ENCODE assay signal across 15 cellular contexts in the genomic region with DNA sequence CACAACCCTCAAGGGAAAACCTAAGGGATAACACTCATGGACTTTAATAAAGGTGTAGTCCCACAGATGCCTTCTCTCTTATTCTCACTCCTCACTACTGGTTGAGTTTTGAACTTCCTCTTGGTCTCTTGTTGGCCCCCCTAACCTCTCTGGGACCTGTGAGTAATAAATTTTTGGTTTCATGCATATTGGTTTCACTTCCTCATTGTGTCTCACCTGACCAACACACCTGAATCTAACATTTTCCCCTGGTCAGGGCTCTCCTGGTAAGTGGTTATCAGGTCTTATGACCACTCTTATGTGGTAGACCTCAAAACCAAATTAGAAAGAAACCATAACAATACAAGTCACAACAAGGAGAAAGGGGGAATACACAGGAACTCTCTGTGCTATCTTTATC.
A peak's percentile ranks its signal among the peaks of the same experiment; 100 is the strongest.
DNase-seq lines count a peak whose midpoint lies in the region; ATAC-seq, FAIRE-seq and TF ChIP-seq lines count a peak whose summit lies in the region.
"Had no signal": no experiment of that assay in that cellular context is flagged by ENCODE, and none has a peak within 500 bp of the region (broad histone marks: within the 10 kb centered on the region; RNA-seq: fewer than 3 reads in every experiment).

No MANE protein-coding gene starts in this region.

- no peak overlapping the region for H3K4me3 ChIP-seq in heart right ventricle
- H3K4me3 ChIP-seq: BLaER1, neural progenitor cell, PC-9 had no signal

- intact Hi-C loops in heart right ventricle (cut with DNase I): no loop called here

- no peaks in the 10 kb centered on the region for H3K27me3 ChIP-seq in heart right ventricle
- H3K27me3 ChIP-seq: BLaER1, neural progenitor cell had no signal

- no peak overlapping the region for H3K27ac ChIP-seq in heart right ventricle
- H3K27ac ChIP-seq: BLaER1, neural progenitor cell, PC-9 had no signal

- FAIRE-seq in frontal cortex (lab: Jason Lieb, UNC): no peak
- FAIRE-seq: bronchial epithelial cell, islet of Langerhans had no signal

- TF ChIP-seq CTCF in heart right ventricle (IDR thresholded peaks at IDR 0.05): no peak

- no peaks in the 10 kb centered on the region for H3K4me1 ChIP-seq in heart right ventricle
- H3K4me1 ChIP-seq: BLaER1, neural progenitor cell had no signal

- H3K36me3 ChIP-seq in heart right ventricle: no peaks in the 10 kb centered on the region
- H3K36me3 ChIP-seq: BLaER1, neural progenitor cell had no signal

- ATAC-seq in GM18499 (IDR thresholded peaks at IDR 0.05; ENCODE audit: insufficient read depth, unreplicated experiment) (peak; percentile 99), GM19455 (IDR thresholded peaks at IDR 0.05; ENCODE audit: unreplicated experiment) (peak; percentile 90), HG02884 (IDR thresholded peaks at IDR 0.05; ENCODE audit: unreplicated experiment) (peak; percentile 96), HG03558 (IDR thresholded peaks at IDR 0.05; ENCODE audit: extremely low read depth, unreplicated experiment) (peak; percentile 87), heart right ventricle (no peak)
- ATAC-seq: activated T-cell treated with anti-CD3 and anti-CD28 coated beads, Interleukin-2, amount 50 U/mL, for 72 hours had no signal

- peaks cover 0 to 8% (median 0%) of the 10 kb centered on the region in 11 donors for H3K9me3 ChIP-seq in heart right ventricle
- H3K9me3 ChIP-seq: BLaER1 had no signal

- DNase-seq in HCEC 1CT (no peak), heart right ventricle (no peak), frontal cortex (ENCODE audit: low spot score in 2 of 2) (no peak)
- DNase-seq in stimulated activated CD4-positive, alpha-beta T cell treated with anti-CD3 and anti-CD28 coated beads, Interleukin-2, amount 100 ng/mL, for 48 hours: no peak
- DNase-seq: activated T-cell treated with anti-CD3 and anti-CD28 coated beads, Interleukin-2, amount 50 U/mL, for 72 hours; NCI-H146; PC-9 had no signal

Comparison
In these comparisons a context has a peak if more than half of its experiments do, and no peak if none do; other contexts are left out.
1. ATAC-seq: peak in GM18499 (single experiment), GM19455 (single experiment), HG02884 (single experiment) and HG03558 (single experiment); none in heart right ventricle (0 of 8).